ENCODE assay signal across 31 cellular contexts in genomic region chr1:110453829-110454228, GRCh38. TPM values are rescaled to one million over a fixed set of nuclear protein-coding genes. Genes with fewer than 3 reads are reported as not detected.
"Had no signal": no experiment of that assay in that cellular context is flagged by ENCODE, and none has a peak within 500 bp of the region (broad histone marks: within the 10 kb centered on the region; RNA-seq: fewer than 3 reads in every experiment).

No MANE protein-coding gene starts in this region.

- H3K4me3 Mint-ChIP-seq: activated CD4-positive, alpha-beta memory T cell treated with anti-CD3 and anti-CD28 coated beads, Interleukin-2, amount 10 ng/mL, durations not matched to agents 7 days and 5 days; activated CD4-positive, alpha-beta T cell treated with anti-CD3 and anti-CD28 coated beads for 36 hours; activated CD4-positive, alpha-beta T cell treated with anti-CD3 and anti-CD28 coated beads, Interleukin-2, amount 10 ng/mL, durations not matched to agents 24 days and 14 days; activated naive CD4-positive, alpha-beta T cell treated with anti-CD3 and anti-CD28 coated beads, Interleukin-2, amount 10 ng/mL, durations not matched to agents 7 days and 5 days; activated naive CD8-positive, alpha-beta T cell treated with anti-CD3 and anti-CD28 coated beads for 36 hours; activated naive CD8-positive, alpha-beta T cell treated with anti-CD3 and anti-CD28 coated beads, Interleukin-2, amount 50 U/mL, for 24 hours; activated T-cell treated with anti-CD3 and anti-CD28 coated beads, Interleukin-2, amount 50 U/mL, for 24 hours; activated T-cell treated with anti-CD3 and anti-CD28 coated beads, Interleukin-2, amount 50 U/mL, for 72 hours; effector memory CD8-positive, alpha-beta T cell had no signal

- H3K9me3 ChIP-seq: adrenal gland, body of pancreas, esophagus muscularis mucosa, gastroesophageal sphincter had no signal

- H3K27ac Mint-ChIP-seq: activated CD4-positive, alpha-beta memory T cell treated with anti-CD3 and anti-CD28 coated beads, Interleukin-2, amount 10 ng/mL, durations not matched to agents 7 days and 5 days; activated CD4-positive, alpha-beta T cell treated with anti-CD3 and anti-CD28 coated beads for 36 hours; activated CD4-positive, alpha-beta T cell treated with anti-CD3 and anti-CD28 coated beads, Interleukin-2, amount 10 ng/mL, durations not matched to agents 24 days and 14 days; activated naive CD4-positive, alpha-beta T cell treated with anti-CD3 and anti-CD28 coated beads, Interleukin-2, amount 10 ng/mL, durations not matched to agents 7 days and 5 days; activated naive CD8-positive, alpha-beta T cell treated with anti-CD3 and anti-CD28 coated beads for 36 hours; activated naive CD8-positive, alpha-beta T cell treated with anti-CD3 and anti-CD28 coated beads, Interleukin-2, amount 50 U/mL, for 24 hours; activated T-cell treated with anti-CD3 and anti-CD28 coated beads, Interleukin-2, amount 50 U/mL, for 24 hours; activated T-cell treated with anti-CD3 and anti-CD28 coated beads, Interleukin-2, amount 50 U/mL, for 72 hours; effector memory CD8-positive, alpha-beta T cell had no signal

- H3K4me1 ChIP-seq: adrenal gland, body of pancreas, esophagus muscularis mucosa, foreskin keratinocyte, gastroesophageal sphincter had no signal

- H3K36me3 ChIP-seq: adrenal gland, esophagus muscularis mucosa, gastroesophageal sphincter had no signal

- H3K27me3 Mint-ChIP-seq: activated CD4-positive, alpha-beta T cell treated with anti-CD3 and anti-CD28 coated beads for 36 hours; activated naive CD8-positive, alpha-beta T cell treated with anti-CD3 and anti-CD28 coated beads for 36 hours; activated naive CD8-positive, alpha-beta T cell treated with anti-CD3 and anti-CD28 coated beads, Interleukin-2, amount 50 U/mL, for 24 hours had no signal

- FAIRE-seq: colon had no signal

- DNase-seq: activated CD4-positive, alpha-beta memory T cell treated with anti-CD3 and anti-CD28 coated beads, Interleukin-2, amount 10 ng/mL, durations not matched to agents 7 days and 5 days; activated CD4-positive, alpha-beta T cell treated with anti-CD3 and anti-CD28 coated beads for 36 hours; activated CD4-positive, alpha-beta T cell treated with anti-CD3 and anti-CD28 coated beads, Interleukin-2, amount 10 ng/mL, durations not matched to agents 24 days and 14 days; activated CD4-positive, alpha-beta T cell treated with anti-CD3 and anti-CD28 coated beads, Interleukin-2, amount 50 U/mL, for 4 hours; activated CD4-positive, CD25-positive, alpha-beta regulatory T cell; activated CD4-positive, CD25-positive, alpha-beta regulatory T cell treated with anti-CD3 and anti-CD28 coated beads, Interleukin-2, amount 50 U/mL, for 72 hours; activated CD8-positive, alpha-beta memory T cell treated with anti-CD3 and anti-CD28 coated beads, Interleukin-2, amount 50 U/mL, for 48 hours; activated gamma-delta T cell; activated naive CD4-positive, alpha-beta T cell; activated naive CD4-positive, alpha-beta T cell treated with anti-CD3 and anti-CD28 coated beads, Interleukin-2, amount 10 ng/mL, durations not matched to agents 7 days and 5 days; activated naive CD8-positive, alpha-beta T cell treated with anti-CD3 and anti-CD28 coated beads for 36 hours; activated naive CD8-positive, alpha-beta T cell treated with anti-CD3 and anti-CD28 coated beads, Interleukin-2, amount 50 U/mL, for 24 hours; activated T-cell treated with anti-CD3 and anti-CD28 coated beads for 4 hours; activated T-cell treated with anti-CD3 and anti-CD28 coated beads, Interleukin-2, amount 50 U/mL, for 24 hours; activated T-cell treated with anti-CD3 and anti-CD28 coated beads, Interleukin-2, amount 50 U/mL, for 72 hours; adrenal gland; amygdala; body of pancreas; caudate nucleus; cortex of kidney; dermis blood vessel endothelial cell; effector CD4-positive, alpha-beta T cell; effector memory CD8-positive, alpha-beta T cell; erythroblast; foreskin keratinocyte; T-helper 2 cell had no signal

- H3K36me3 Mint-ChIP-seq: activated naive CD4-positive, alpha-beta T cell treated with anti-CD3 and anti-CD28 coated beads, Interleukin-2, amount 10 ng/mL, durations not matched to agents 7 days and 5 days; activated naive CD8-positive, alpha-beta T cell treated with anti-CD3 and anti-CD28 coated beads for 36 hours had no signal

- H3K9me3 Mint-ChIP-seq: activated CD4-positive, alpha-beta memory T cell treated with anti-CD3 and anti-CD28 coated beads, Interleukin-2, amount 10 ng/mL, durations not matched to agents 7 days and 5 days; activated CD4-positive, alpha-beta T cell treated with anti-CD3 and anti-CD28 coated beads, Interleukin-2, amount 10 ng/mL, durations not matched to agents 24 days and 14 days; activated naive CD4-positive, alpha-beta T cell treated with anti-CD3 and anti-CD28 coated beads, Interleukin-2, amount 10 ng/mL, durations not matched to agents 7 days and 5 days; activated naive CD8-positive, alpha-beta T cell treated with anti-CD3 and anti-CD28 coated beads for 36 hours; activated naive CD8-positive, alpha-beta T cell treated with anti-CD3 and anti-CD28 coated beads, Interleukin-2, amount 50 U/mL, for 24 hours; activated T-cell treated with anti-CD3 and anti-CD28 coated beads, Interleukin-2, amount 50 U/mL, for 24 hours; activated T-cell treated with anti-CD3 and anti-CD28 coated beads, Interleukin-2, amount 50 U/mL, for 72 hours; effector memory CD8-positive, alpha-beta T cell had no signal

- H3K4me1 Mint-ChIP-seq: activated CD4-positive, alpha-beta memory T cell treated with anti-CD3 and anti-CD28 coated beads, Interleukin-2, amount 10 ng/mL, durations not matched to agents 7 days and 5 days; activated CD4-positive, alpha-beta T cell treated with anti-CD3 and anti-CD28 coated beads for 36 hours; activated CD4-positive, alpha-beta T cell treated with anti-CD3 and anti-CD28 coated beads, Interleukin-2, amount 10 ng/mL, durations not matched to agents 24 days and 14 days; activated naive CD4-positive, alpha-beta T cell treated with anti-CD3 and anti-CD28 coated beads, Interleukin-2, amount 10 ng/mL, durations not matched to agents 7 days and 5 days; activated naive CD8-positive, alpha-beta T cell treated with anti-CD3 and anti-CD28 coated beads for 36 hours; activated naive CD8-positive, alpha-beta T cell treated with anti-CD3 and anti-CD28 coated beads, Interleukin-2, amount 50 U/mL, for 24 hours had no signal

- H3K27ac ChIP-seq: adrenal gland, body of pancreas, esophagus muscularis mucosa, foreskin keratinocyte, gastroesophageal sphincter had no signal

- H3K4me3 ChIP-seq: adrenal gland, body of pancreas, esophagus muscularis mucosa, gastroesophageal sphincter had no signal

- ATAC-seq: activated CD4-positive, alpha-beta T cell treated with anti-CD3 and anti-CD28 coated beads for 36 hours; activated naive CD8-positive, alpha-beta T cell treated with anti-CD3 and anti-CD28 coated beads, Interleukin-2, amount 50 U/mL, for 24 hours; activated T-cell treated with anti-CD3 and anti-CD28 coated beads, Interleukin-2, amount 50 U/mL, for 72 hours; body of pancreas; effector memory CD8-positive, alpha-beta T cell; foreskin keratinocyte; gastroesophageal sphincter had no signal

RNA-seq across cellular contexts. Expression of gene PROK1, which starts 2.9 kb away (rescaled TPM):
- total RNA-seq: activated CD4-positive, alpha-beta memory T cell treated with anti-CD3 and anti-CD28 coated beads, Interleukin-2, amount 10 ng/mL, durations not matched to agents 7 days and 5 days; activated CD4-positive, alpha-beta T cell treated with anti-CD3 and anti-CD28 coated beads for 36 hours; activated CD4-positive, alpha-beta T cell treated with anti-CD3 and anti-CD28 coated beads, Interleukin-2, amount 10 ng/mL, durations not matched to agents 24 days and 14 days; activated naive CD8-positive, alpha-beta T cell treated with anti-CD3 and anti-CD28 coated beads for 36 hours; chondrocyte; dermis blood vessel endothelial cell; esophagus muscularis mucosa; foreskin keratinocyte; glomerular endothelial cell had no signal
- polyA plus RNA-seq: foreskin keratinocyte had no signal
